In the genomic region with DNA sequence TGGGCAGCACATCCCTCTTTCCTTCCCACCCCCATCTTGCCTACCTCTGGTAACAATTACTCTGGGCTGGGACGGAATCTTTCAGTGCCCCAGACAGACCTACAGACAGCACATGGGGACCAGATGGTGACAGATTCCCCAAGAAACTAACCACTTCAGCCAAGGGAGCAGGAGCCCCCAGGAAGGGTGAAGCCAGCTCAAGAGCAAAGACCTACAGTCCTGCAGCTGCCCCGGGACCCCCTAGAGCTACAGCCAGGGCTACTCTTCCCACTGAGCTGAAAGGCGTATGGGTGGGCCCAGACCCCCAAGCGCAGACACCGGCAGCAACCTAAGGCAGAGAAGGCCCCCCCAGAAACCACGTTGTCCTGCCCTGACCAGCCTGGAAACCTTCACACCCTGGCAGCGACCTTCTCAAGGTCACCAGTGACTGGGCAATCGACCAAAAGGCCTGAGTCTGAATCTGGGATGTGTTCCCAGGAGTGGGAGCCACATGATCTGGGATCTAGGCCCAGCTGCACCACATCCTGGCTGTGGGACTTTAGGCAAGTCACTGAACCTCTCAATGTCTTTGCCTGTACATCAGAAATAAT, we compare ENCODE assay signal across 11 cellular contexts.
DNase-seq lines count a peak whose midpoint lies in the region; FAIRE-seq and TF ChIP-seq lines count a peak whose summit lies in the region.
"Had no signal": no experiment of that assay in that cellular context is flagged by ENCODE, and none has a peak within 500 bp of the region (broad histone marks: within the 10 kb centered on the region; RNA-seq: fewer than 3 reads in every experiment).

No MANE protein-coding gene starts in this region.

- peaks cover 12% of the 10 kb centered on the region for H3K27me3 Mint-ChIP-seq in nephron progenitor cell (ENCODE audit: low read depth, poor library complexity)

- peaks cover 17% of the 10 kb centered on the region for H3K36me3 Mint-ChIP-seq in nephron progenitor cell (ENCODE audit: low read depth)

- FAIRE-seq in RCC 7860 (lab: Jason Lieb, UNC), result no peak

- no peak overlapping the region for H3K4me3 ChIP-seq in fibroblast of villous mesenchyme (ENCODE audit: low read depth, low read length)
- H3K4me3 ChIP-seq: prostate gland had no signal

- peak; percentile 35 for DNase-seq in A172 (ENCODE audit: low spot score)
- DNase-seq in NCI-H446 treated with DMSO at 0.1 percent for 48 hours (lab: John Stamatoyannopoulos, UW), result peak; percentile 33
- peak; percentile 87 for DNase-seq in fibroblast of villous mesenchyme (ENCODE audit: low read depth)
- DNase-seq in nephron progenitor cell, result no peak
- DNase-seq in Kasumi-1 (lab: John Stamatoyannopoulos, UW), result no peak
- DNase-seq in NK-92 treated with Interleukin-12 subunit alpha and Interleukin-12 subunit beta, amount 100 ng/mL, for 24 hours (lab: John Stamatoyannopoulos, UW), result no peak
- no peak for DNase-seq in 8988T
- no peak for DNase-seq in RCC 7860 (ENCODE audit: low spot score)
- DNase-seq: KG1, T-helper 1 cell had no signal

- peak overlapping the region; percentile 13 for H3K27ac Mint-ChIP-seq in nephron progenitor cell

- no peak for TF ChIP-seq CTCF in fibroblast of villous mesenchyme (IDR thresholded peaks at IDR 0.05; ENCODE audit: insufficient read depth, low read depth, low read length)
- no peak for TF ChIP-seq CTCF in nephron progenitor cell (IDR thresholded peaks at IDR 0.05)

- H3K4me3 Mint-ChIP-seq in nephron progenitor cell, result no peak overlapping the region

- peaks cover 15% of the 10 kb centered on the region for H3K4me1 Mint-ChIP-seq in nephron progenitor cell

- H3K9me3 Mint-ChIP-seq in nephron progenitor cell, result peaks cover 33% of the 10 kb centered on the region

Comparison
In these comparisons a context has a peak if more than half of its experiments do, and no peak if none do; other contexts are left out.
1. DNase-seq: peak in A172 (single experiment), NCI-H446 treated with DMSO at 0.1 percent for 48 hours (single experiment) and fibroblast of villous mesenchyme (single experiment); none in nephron progenitor cell (single experiment), Kasumi-1 (0 of 2), NK-92 treated with Interleukin-12 subunit alpha and Interleukin-12 subunit beta, amount 100 ng/mL, for 24 hours (single experiment), 8988T (single experiment) and RCC 7860 (single experiment).